ENCODE assay signal across 24 cellular contexts in the genomic region with DNA sequence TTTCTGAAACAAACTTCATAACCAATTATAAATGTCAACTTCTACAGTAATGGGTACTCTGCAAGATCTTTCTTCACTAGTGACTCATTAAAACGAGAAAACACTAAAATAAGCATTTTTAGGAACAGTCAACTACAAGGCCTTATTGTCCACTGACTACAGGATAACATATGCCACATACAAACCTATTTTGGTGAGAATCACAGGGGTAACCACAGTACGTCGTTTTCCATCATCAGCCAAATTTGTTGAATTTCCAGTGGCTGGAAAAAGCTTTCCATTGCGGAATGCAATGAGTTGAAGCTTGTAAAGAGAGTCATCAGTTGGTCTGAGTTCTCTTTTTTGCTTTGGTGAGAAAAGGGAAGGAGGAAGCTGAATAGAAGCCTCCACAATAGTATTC.
"Had no signal": no experiment of that assay in that cellular context is flagged by ENCODE, and none has a peak within 500 bp of the region (broad histone marks: within the 10 kb centered on the region; RNA-seq: fewer than 3 reads in every experiment).

No MANE protein-coding gene starts in this region.

- H3K27me3 ChIP-seq: left lung, ovary, right atrium auricular region, right lobe of liver, stomach, testis, thyroid gland, transverse colon, upper lobe of left lung, vagina had no signal

- ATAC-seq: left colon; left lung; lower lobe of right lung; naive thymus-derived CD8-positive, alpha-beta T cell; stimulated activated naive B cell treated with anti-CD40 and anti-IgM and Interleukin-4, amounts not matched to agents 10 μg/mL and 1 μg/mL and 100 μg/mL, for 72 hours; stimulated activated naive CD8-positive, alpha-beta T cell treated with anti-CD3 and anti-CD28 coated beads, Interleukin-15, Interleukin-2, amounts not matched to agents 100 U/mL and 50 U/mL, for 24 hours had no signal

- H3K4me1 ChIP-seq: left lung, lower lobe of right lung, right atrium auricular region, right lobe of liver, stomach, testis, thyroid gland, transverse colon, upper lobe of left lung, vagina had no signal

- DNase-seq: kidney; left colon; left lung; lower lobe of right lung; mammary epithelial cell; mesenchymal stem cell; naive thymus-derived CD8-positive, alpha-beta T cell; ovary; right lobe of liver; stimulated activated CD4-positive, alpha-beta T cell treated with anti-CD3 and anti-CD28 coated beads, Interleukin-1b, Interleukin-23, amount 100 ng/mL, for 48 hours; stimulated activated CD4-positive, alpha-beta T cell treated with anti-CD3 and anti-CD28 coated beads, Interleukin-2, amount 100 ng/mL, for 48 hours; stimulated activated CD4-positive, alpha-beta T cell treated with anti-CD3 and anti-CD28 coated beads, Interleukin-4, amount 100 ng/mL, for 4 hours; stimulated activated CD8-positive, alpha-beta memory T cell treated with anti-CD3 and anti-CD28 coated beads, Interleukin-4, amount 100 ng/mL, for 48 hours; stimulated activated naive B cell treated with anti-CD40 and anti-IgM and Interleukin-4, amounts not matched to agents 10 μg/mL and 1 μg/mL and 100 μg/mL, for 72 hours; stimulated activated naive CD8-positive, alpha-beta T cell treated with anti-CD3 and anti-CD28 coated beads, Interleukin-15, Interleukin-2, amounts not matched to agents 100 U/mL and 50 U/mL, for 24 hours; stomach; testis; thyroid gland; transverse colon; upper lobe of left lung had no signal

- H3K36me3 ChIP-seq: left lung, lower lobe of right lung, ovary, right atrium auricular region, thyroid gland, upper lobe of left lung, vagina had no signal

- FAIRE-seq: islet of Langerhans had no signal

- H3K27ac ChIP-seq: left lung, lower lobe of right lung, ovary, right atrium auricular region, right lobe of liver, stomach, testis, thyroid gland, transverse colon, upper lobe of left lung, vagina had no signal

- H3K9me3 ChIP-seq: left lung, lower lobe of right lung, ovary, right atrium auricular region, right lobe of liver, stomach, testis, thyroid gland, transverse colon, upper lobe of left lung, vagina had no signal

- H3K4me3 ChIP-seq: left lung, lower lobe of right lung, ovary, right atrium auricular region, right lobe of liver, smooth muscle cell, stomach, testis, thyroid gland, transverse colon, upper lobe of left lung, vagina had no signal
